9 cellular contexts compared by ENCODE assay signal in genomic region chr17:79933863-79934652, GRCh38.
DNase-seq lines count a peak whose midpoint lies in the region; ATAC-seq and TF ChIP-seq lines count a peak whose summit lies in the region.
"Had no signal": no experiment of that assay in that cellular context is flagged by ENCODE, and none has a peak within 500 bp of the region (broad histone marks: within the 10 kb centered on the region; RNA-seq: fewer than 3 reads in every experiment).

No MANE protein-coding gene starts in this region.

- no peak overlapping the region for H3K4me3 ChIP-seq in Peyer's patch

- H3K4me1 Mint-ChIP-seq in stimulated activated naive B cell treated with anti-CD40 and anti-IgM and Interleukin-4, amounts not matched to agents 10 μg/mL and 1 μg/mL and 100 μg/mL, for 72 hours: peaks cover 52 to 90% of the 10 kb centered on the region in 2 donors

- peaks cover 0 to 42% (median 6%) of the 10 kb centered on the region in 4 donors for H3K4me1 ChIP-seq in Peyer's patch

- H3K27me3 ChIP-seq in Peyer's patch: no peaks in the 10 kb centered on the region

- peaks cover 9 to 38% of the 10 kb centered on the region in 2 donors for H3K27me3 Mint-ChIP-seq in stimulated activated naive B cell treated with anti-CD40 and anti-IgM and Interleukin-4, amounts not matched to agents 10 μg/mL and 1 μg/mL and 100 μg/mL, for 72 hours

- peak overlapping the region; percentile 9 to 39 for H3K4me3 Mint-ChIP-seq in stimulated activated naive B cell treated with anti-CD40 and anti-IgM and Interleukin-4, amounts not matched to agents 10 μg/mL and 1 μg/mL and 100 μg/mL, for 72 hours

- no peaks in the 10 kb centered on the region for H3K9me3 Mint-ChIP-seq in stimulated activated naive B cell treated with anti-CD40 and anti-IgM and Interleukin-4, amounts not matched to agents 10 μg/mL and 1 μg/mL and 100 μg/mL, for 72 hours

- H3K36me3 ChIP-seq in Peyer's patch: no peaks in the 10 kb centered on the region

- no peaks in the 10 kb centered on the region for H3K36me3 Mint-ChIP-seq in stimulated activated naive B cell treated with anti-CD40 and anti-IgM and Interleukin-4, amounts not matched to agents 10 μg/mL and 1 μg/mL and 100 μg/mL, for 72 hours

- DNase-seq in activated CD4-positive, CD25-positive, alpha-beta regulatory T cell treated with anti-CD3 and anti-CD28 coated beads, Interleukin-2, amount 50 U/mL, for 72 hours: no peak
- peak; percentile 20 to 81 (median 79) for DNase-seq in Peyer's patch
- DNase-seq in glomerular visceral epithelial cell (ENCODE audit: extremely low spot score): peak; percentile 53
- DNase-seq in stimulated activated naive B cell treated with anti-CD40 and anti-IgM and Interleukin-4, amounts not matched to agents 10 μg/mL and 1 μg/mL and 100 μg/mL, for 72 hours: no peak
- no peak for DNase-seq in SK-N-DZ (ENCODE audit: low spot score)
- no peak for DNase-seq in OCI-M1 (lab: John Stamatoyannopoulos, UW)

- peak in 2 of 6 experiments; percentile 21 to 29 for TF ChIP-seq CTCF in Peyer's patch (IDR thresholded peaks at IDR 0.05)

- H3K27ac Mint-ChIP-seq in stimulated activated naive B cell treated with anti-CD40 and anti-IgM and Interleukin-4, amounts not matched to agents 10 μg/mL and 1 μg/mL and 100 μg/mL, for 72 hours: peak overlapping the region; percentile 47

- H3K27ac ChIP-seq in Peyer's patch: no peak overlapping the region
- H3K27ac ChIP-seq: KMS-11 had no signal

- TF ChIP-seq POLR2A in Peyer's patch (IDR thresholded peaks at IDR 0.05): no peak

- H3K9me3 ChIP-seq in Peyer's patch: no peaks in the 10 kb centered on the region

- peak; percentile 29 to 68 for ATAC-seq in activated CD4-positive, CD25-positive, alpha-beta regulatory T cell treated with anti-CD3 and anti-CD28 coated beads, Interleukin-2, amount 50 U/mL, for 24 hours
- ATAC-seq in stimulated activated naive B cell treated with anti-CD40 and anti-IgM and Interleukin-4, amounts not matched to agents 10 μg/mL and 1 μg/mL and 100 μg/mL, for 72 hours (replicated peaks): peak; percentile 30 to 41
- ATAC-seq in GM18873 (IDR thresholded peaks at IDR 0.05; ENCODE audit: low FRiP score, unreplicated experiment): no peak

Comparison
In these comparisons a context has a peak if more than half of its experiments do, and no peak if none do; other contexts are left out.
1. DNase-seq: peak in Peyer's patch (3 of 3) and glomerular visceral epithelial cell (single experiment); none in activated CD4-positive, CD25-positive, alpha-beta regulatory T cell treated with anti-CD3 and anti-CD28 coated beads, Interleukin-2, amount 50 U/mL, for 72 hours (single experiment), stimulated activated naive B cell treated with anti-CD40 and anti-IgM and Interleukin-4, amounts not matched to agents 10 μg/mL and 1 μg/mL and 100 μg/mL, for 72 hours (single experiment), SK-N-DZ (single experiment) and OCI-M1 (single experiment).